In genomic region chr17:40854175-40854814, GRCh38 we compare ENCODE assay signal across 12 cellular contexts. TPM values are rescaled to one million over a fixed set of nuclear protein-coding genes. Genes with fewer than 3 reads are reported as not detected.
DNase-seq lines count a peak whose midpoint lies in the region; ATAC-seq and TF ChIP-seq lines count a peak whose summit lies in the region.
"Had no signal": no experiment of that assay in that cellular context is flagged by ENCODE, and none has a peak within 500 bp of the region (broad histone marks: within the 10 kb centered on the region; RNA-seq: fewer than 3 reads in every experiment).

No MANE protein-coding gene starts in this region.

- CTCF ChIA-PET in A673 (lab: Charles Lee), result no interaction called here

- H3K27me3 Mint-ChIP-seq in stimulated activated memory B cell treated with anti-CD40 and anti-IgM and Interleukin-4, amounts not matched to agents 10 μg/mL and 1 μg/mL and 100 μg/mL, for 72 hours, result peaks cover 25% of the 10 kb centered on the region
- peaks cover 25% of the 10 kb centered on the region for H3K27me3 Mint-ChIP-seq in stimulated activated naive CD8-positive, alpha-beta T cell treated with anti-CD3 and anti-CD28 coated beads, Interleukin-15, amount 100 ng/mL, for 72 hours

- no peaks in the 10 kb centered on the region for H3K9me3 ChIP-seq in A673 (ENCODE audit: low read depth, low read length, poor library complexity, severe bottlenecking)
- H3K9me3 ChIP-seq: right atrium auricular region, upper lobe of left lung had no signal

- H3K4me3 ChIP-seq in A673 (ENCODE audit: low read depth, low read length, poor library complexity, severe bottlenecking), result no peak overlapping the region
- H3K4me3 ChIP-seq in fibroblast of pulmonary artery (replicated peaks; ENCODE audit: low read depth, low read length), result no peak overlapping the region
- H3K4me3 ChIP-seq: right atrium auricular region, upper lobe of left lung had no signal

- H3K36me3 ChIP-seq in A673 (ENCODE audit: insufficient read depth, low read length, poor library complexity, severe bottlenecking), result no peaks in the 10 kb centered on the region
- H3K36me3 ChIP-seq: right atrium auricular region, upper lobe of left lung had no signal

- no peaks in the 10 kb centered on the region for H3K27me3 ChIP-seq in A673 (replicated peaks; ENCODE audit: insufficient read depth, low read depth, low read length, poor library complexity)
- H3K27me3 ChIP-seq: right atrium auricular region, upper lobe of left lung had no signal

- no peak for ATAC-seq in stimulated activated memory B cell treated with anti-CD40 and anti-IgM and Interleukin-4, amounts not matched to agents 10 μg/mL and 1 μg/mL and 100 μg/mL, for 72 hours
- ATAC-seq in stimulated activated naive CD8-positive, alpha-beta T cell treated with anti-CD3 and anti-CD28 coated beads, Interleukin-15, amount 100 ng/mL, for 72 hours, result no peak

- no peak overlapping the region for H3K27ac Mint-ChIP-seq in stimulated activated memory B cell treated with anti-CD40 and anti-IgM and Interleukin-4, amounts not matched to agents 10 μg/mL and 1 μg/mL and 100 μg/mL, for 72 hours
- H3K27ac Mint-ChIP-seq in stimulated activated naive CD8-positive, alpha-beta T cell treated with anti-CD3 and anti-CD28 coated beads, Interleukin-15, amount 100 ng/mL, for 72 hours, result no peak overlapping the region

- H3K27ac ChIP-seq in A673 (ENCODE audit: low read depth, low read length, poor library complexity, severe bottlenecking), result no peak overlapping the region
- H3K27ac ChIP-seq: right atrium auricular region, upper lobe of left lung had no signal

- TF ChIP-seq CTCF in A673 (conservative IDR thresholded peaks at IDR 0.05; ENCODE audit: low read depth, low read length) (no peak), fibroblast of pulmonary artery (IDR thresholded peaks at IDR 0.05; ENCODE audit: low read length, missing control alignments) (no peak)

- no peaks in the 10 kb centered on the region for H3K4me1 Mint-ChIP-seq in stimulated activated memory B cell treated with anti-CD40 and anti-IgM and Interleukin-4, amounts not matched to agents 10 μg/mL and 1 μg/mL and 100 μg/mL, for 72 hours
- H3K4me1 Mint-ChIP-seq in stimulated activated naive CD8-positive, alpha-beta T cell treated with anti-CD3 and anti-CD28 coated beads, Interleukin-15, amount 100 ng/mL, for 72 hours, result no peaks in the 10 kb centered on the region

- no peaks in the 10 kb centered on the region for H3K9me3 Mint-ChIP-seq in stimulated activated memory B cell treated with anti-CD40 and anti-IgM and Interleukin-4, amounts not matched to agents 10 μg/mL and 1 μg/mL and 100 μg/mL, for 72 hours
- no peaks in the 10 kb centered on the region for H3K9me3 Mint-ChIP-seq in stimulated activated naive CD8-positive, alpha-beta T cell treated with anti-CD3 and anti-CD28 coated beads, Interleukin-15, amount 100 ng/mL, for 72 hours

- H3K4me3 Mint-ChIP-seq in stimulated activated memory B cell treated with anti-CD40 and anti-IgM and Interleukin-4, amounts not matched to agents 10 μg/mL and 1 μg/mL and 100 μg/mL, for 72 hours, result no peak overlapping the region
- no peak overlapping the region for H3K4me3 Mint-ChIP-seq in stimulated activated naive CD8-positive, alpha-beta T cell treated with anti-CD3 and anti-CD28 coated beads, Interleukin-15, amount 100 ng/mL, for 72 hours

- POLR2A ChIA-PET in A673 (lab: Charles Lee; ENCODE audit: low non-redundant PET), result no interaction called here

- DNase-seq in A673 (ENCODE audit: low spot score), result peak; percentile 47
- peak; percentile 60 for DNase-seq in MV-4-11 (lab: John Stamatoyannopoulos, UW)
- peak; percentile 87 for DNase-seq in fibroblast of pulmonary artery (ENCODE audit: low read depth)
- DNase-seq in NK-92 (lab: John Stamatoyannopoulos, UW; ENCODE audit: unreplicated experiment), result no peak
- DNase-seq in stimulated activated naive CD8-positive, alpha-beta T cell treated with anti-CD3 and anti-CD28 coated beads, Interleukin-15, amount 100 ng/mL, for 72 hours, result no peak
- DNase-seq: activated effector memory CD4-positive, alpha-beta T cell treated with Interleukin-2 at 50 U/mL for 16 hours; C1 segment of cervical spinal cord; hypothalamus; RPMI8226; upper lobe of left lung had no signal

- H3K4me1 ChIP-seq in A673 (ENCODE audit: insufficient read depth, low read length, poor library complexity, severe bottlenecking), result peaks cover 11% of the 10 kb centered on the region
- H3K4me1 ChIP-seq: upper lobe of left lung had no signal

- BruUV-seq in A673 (replicated peaks; lab: Mats Ljungman, UMichigan), result no TSS peak

- no peaks in the 10 kb centered on the region for H3K36me3 Mint-ChIP-seq in stimulated activated memory B cell treated with anti-CD40 and anti-IgM and Interleukin-4, amounts not matched to agents 10 μg/mL and 1 μg/mL and 100 μg/mL, for 72 hours

- intact Hi-C loops in A673 (cut with micrococcal nuclease; ENCODE audit: unreplicated experiment), result no loop called here

RNA-seq across cellular contexts. Expression of gene KRT12, which starts 12.7 kb away (rescaled TPM):
- total RNA-seq in A673 (2021), result not detected in 2 replicates
- total RNA-seq: right atrium auricular region, upper lobe of left lung had no signal

RNA-seq across cellular contexts. Expression of gene KRT20, which starts 30.7 kb away (rescaled TPM):
- not detected in 2 replicates for total RNA-seq in A673 (2021)
- total RNA-seq: right atrium auricular region had no signal

RNA-seq across cellular contexts. Expression of gene KRT10, which starts 31.9 kb away (rescaled TPM):
- 35.0 and 36.2 TPM in 2 replicates for total RNA-seq in A673 (2021)

RNA-seq across cellular contexts. Expression of gene KRT28, which starts 54.5 kb away (rescaled TPM):
- total RNA-seq in A673 (2021), result not detected in 2 replicates
- total RNA-seq: right atrium auricular region, upper lobe of left lung had no signal

Comparison
In these comparisons a context has a peak if more than half of its experiments do, and no peak if none do; other contexts are left out.
1. DNase-seq: peak in A673 (single experiment), MV-4-11 (single experiment) and fibroblast of pulmonary artery (single experiment); none in NK-92 (single experiment) and stimulated activated naive CD8-positive, alpha-beta T cell treated with anti-CD3 and anti-CD28 coated beads, Interleukin-15, amount 100 ng/mL, for 72 hours (0 of 2).